28 cellular contexts compared by ENCODE assay signal in genomic region chr1:211724711-211725196, GRCh38. TPM values are rescaled to one million over a fixed set of nuclear protein-coding genes. Genes with fewer than 3 reads are reported as not detected.
A peak's percentile ranks its signal among the peaks of the same experiment; 100 is the strongest.
DNase-seq lines count a peak whose midpoint lies in the region; ATAC-seq, FAIRE-seq and TF ChIP-seq lines count a peak whose summit lies in the region.
"Had no signal": no experiment of that assay in that cellular context is flagged by ENCODE, and none has a peak within 500 bp of the region (broad histone marks: within the 10 kb centered on the region; RNA-seq: fewer than 3 reads in every experiment).

No MANE protein-coding gene starts in this region.

- H3K36me3 ChIP-seq in pancreas: no peaks in the 10 kb centered on the region
- H3K36me3 ChIP-seq: neutrophil, SJCRH30, spleen had no signal

- TF ChIP-seq CTCF in astrocyte of the spinal cord (IDR thresholded peaks at IDR 0.05; ENCODE audit: low read depth, low read length): no peak
- TF ChIP-seq CTCF in pancreas (IDR thresholded peaks at IDR 0.05): no peak

- H3K4me3 ChIP-seq in astrocyte of the spinal cord (ENCODE audit: low read depth, low read length): no peak overlapping the region
- no peak overlapping the region for H3K4me3 ChIP-seq in pancreas
- H3K4me3 ChIP-seq: GM12878, psoas muscle, SJCRH30, spleen had no signal

- in situ Hi-C loops in astrocyte of the spinal cord (cut with HindIII; ENCODE audit: low sequenced_read_pairs): no loop called here

- intact Hi-C loops in pancreas (cut with DNase I): no loop called here

- H3K27ac ChIP-seq in layer of hippocampus (ENCODE audit: low read depth, low read length): peak overlapping the region; percentile 8
- H3K27ac ChIP-seq in pancreas: peak overlapping the region in 1 of 4 donors; percentile 28
- H3K27ac ChIP-seq: foreskin keratinocyte, neutrophil, psoas muscle, SJCRH30, spleen had no signal

- H3K27me3 ChIP-seq in layer of hippocampus (ENCODE audit: control insufficient read depth, insufficient read depth, low read length) (no peaks in the 10 kb centered on the region), pancreas (no peaks in the 10 kb centered on the region)
- H3K27me3 ChIP-seq: neutrophil, SJCRH30, spleen had no signal

- peaks cover 0 to 6% (median 0%) of the 10 kb centered on the region in 3 donors for H3K4me1 ChIP-seq in pancreas
- H3K4me1 ChIP-seq: foreskin keratinocyte, psoas muscle had no signal

- FAIRE-seq in pancreas (lab: Jason Lieb, UNC): no peak
- FAIRE-seq: GM12878 had no signal

- ATAC-seq in pancreas (peak; percentile 41 to 89 (median 52)), HG02678 (IDR thresholded peaks at IDR 0.05; ENCODE audit: unreplicated experiment) (no peak)
- ATAC-seq: activated CD8-positive, alpha-beta T cell treated with anti-CD3 and anti-CD28 coated beads, Interleukin-2, amount 10 ng/mL, durations not matched to agents 7 days and 5 days; foreskin keratinocyte; GM12878; psoas muscle; T-cell had no signal

- H3K9me3 ChIP-seq in pancreas: no peaks in the 10 kb centered on the region
- H3K9me3 ChIP-seq: neutrophil, psoas muscle, SJCRH30, spleen had no signal

- DNase-seq in M059J (ENCODE audit: low read depth): peak; percentile 90
- peak; percentile 22 for DNase-seq in astrocyte of the spinal cord (ENCODE audit: low read depth, low spot score)
- DNase-seq in pancreas: peak in 3 of 6 donors; percentile 27 to 49 (median 32)
- no peak for DNase-seq in activated CD4-positive, alpha-beta T cell treated with anti-CD3 and anti-CD28 coated beads for 4 hours
- DNase-seq in cortex of kidney (lab: John Stamatoyannopoulos, UW): no peak
- no peak for DNase-seq in central memory CD4-positive, alpha-beta T cell
- DNase-seq: activated CD4-positive, CD25-positive, alpha-beta regulatory T cell treated with anti-CD3 and anti-CD28 coated beads, Interleukin-2, amount 50 U/mL, for 72 hours; activated CD8-positive, alpha-beta T cell treated with anti-CD3 and anti-CD28 coated beads, Interleukin-2, amount 10 ng/mL, durations not matched to agents 7 days and 5 days; CD8-positive, alpha-beta memory T cell; cerebellar nuclear complex; DMS 273 treated with DMSO at 0.1 percent for 48 hours; EL; foreskin keratinocyte; kidney glomerular epithelial cell; NCI-H1105; NCI-H2029; NCI-H226; NCI-H69; psoas muscle; spleen; T-cell; trophoblast cell had no signal

- 28 to 36% methylated on average over 10 of the region's 10 CpGs for WGBS in pancreas, 2 donors

RNA-seq across cellular contexts. Expression of gene NEK2, which starts 49.3 kb away (rescaled TPM):
- 35.6 and 58.6 TPM in 2 replicates for total RNA-seq in M059J (2014; rRNA removed; shearing (Covaris generic))
- under 1 TPM in 5 of 6 donors, not detected in 1; 0.08 to 0.55 (median 0.32) TPM for total RNA-seq in pancreas
- under 1 TPM in 1 of 2 donors, not detected in 1; 0.05 TPM for polyA plus RNA-seq in pancreas
- total RNA-seq: B cell, psoas muscle had no signal

Comparison
In these comparisons a context has a peak if more than half of its experiments do, and no peak if none do; other contexts are left out.
1. DNase-seq: peak in M059J (single experiment) and astrocyte of the spinal cord (single experiment); none in activated CD4-positive, alpha-beta T cell treated with anti-CD3 and anti-CD28 coated beads for 4 hours (0 of 2), cortex of kidney (single experiment) and central memory CD4-positive, alpha-beta T cell (single experiment).
2. RNA of gene NEK2, which starts 49.3 kb away (total RNA-seq): 35.6 to 58.6 TPM in M059J; 0.08 to 0.55 TPM in pancreas; every median in the first group is over 10 times any median in the second.